Comparison of ENCODE assay signal across 3 cellular contexts in genomic region chr19:18167011-18167410, GRCh38.
TF ChIP-seq lines count a peak whose summit lies in the region.

No MANE protein-coding gene starts in this region.

TF ChIP-seq in SK-N-SH, 30 proteins besides CTCF, POLR2A, EP300 and RAD21:
- TF ChIP-seq ELF1 (IDR thresholded peaks at IDR 0.05), result no peak
- no peak for TF ChIP-seq FOXJ3 (CRISPR knock-in tag; IDR thresholded peaks at IDR 0.05)
- TF ChIP-seq GABPA (IDR thresholded peaks at IDR 0.05; ENCODE audit: low read depth), result no peak
- TF ChIP-seq YY1 (IDR thresholded peaks at IDR 0.05; ENCODE audit: low read depth), result no peak
- no peak for TF ChIP-seq EZH2phosphoT487 (IDR thresholded peaks at IDR 0.05; ENCODE audit: borderline replicate concordance, low read depth)
- no peak for TF ChIP-seq FOXM1 (IDR thresholded peaks at IDR 0.05; ENCODE audit: low read depth)
- no peak for TF ChIP-seq NRF1 (IDR thresholded peaks at IDR 0.05; ENCODE audit: low read depth, low read length)
- no peak for TF ChIP-seq CHD2 (IDR thresholded peaks at IDR 0.05; ENCODE audit: low read length, partially characterized antibody)
- no peak for TF ChIP-seq NFIC (IDR thresholded peaks at IDR 0.05; ENCODE audit: borderline replicate concordance)
- TF ChIP-seq SIN3A (IDR thresholded peaks at IDR 0.05; ENCODE audit: borderline replicate concordance, low read depth, low read length), result no peak
- no peak for TF ChIP-seq POLR2AphosphoS5 (IDR thresholded peaks at IDR 0.05; ENCODE audit: low read depth, low read length)
- no peak for TF ChIP-seq GATA2 (CRISPR knock-in tag; IDR thresholded peaks at IDR 0.05)
- no peak for TF ChIP-seq TAF1 (IDR thresholded peaks at IDR 0.05; ENCODE audit: borderline replicate concordance, low read depth, low read length)

TF ChIP-seq in SK-N-SH treated with all-trans-retinoic acid at 6 μM for 48 hours, 23 proteins besides CTCF, POLR2A, EP300 and RAD21:
- TF ChIP-seq ZNF565 (CRISPR knock-in tag; conservative IDR thresholded peaks at IDR 0.05; ENCODE audit: low read depth) (no peak), TSHZ2 (CRISPR knock-in tag; IDR thresholded peaks at IDR 0.05) (no peak), ISL1 (CRISPR knock-in tag; IDR thresholded peaks at IDR 0.05) (no peak), ARNTL (CRISPR knock-in tag; IDR thresholded peaks at IDR 0.05; ENCODE audit: borderline replicate concordance, low read depth) (no peak), BACH2 (CRISPR knock-in tag; IDR thresholded peaks at IDR 0.05; ENCODE audit: borderline replicate concordance) (no peak), SNAI2 (CRISPR knock-in tag; IDR thresholded peaks at IDR 0.05) (no peak), ZC3H10 (CRISPR knock-in tag; IDR thresholded peaks at IDR 0.05) (no peak), RARB (CRISPR knock-in tag; IDR thresholded peaks at IDR 0.05) (no peak), CSRNP3 (CRISPR knock-in tag; IDR thresholded peaks at IDR 0.05) (no peak), ZFP3 (CRISPR knock-in tag; IDR thresholded peaks at IDR 0.05) (no peak), TOX (CRISPR knock-in tag; IDR thresholded peaks at IDR 0.05; ENCODE audit: borderline replicate concordance) (no peak), ZNF70 (CRISPR knock-in tag; IDR thresholded peaks at IDR 0.05) (no peak), GLIS3 (CRISPR knock-in tag; IDR thresholded peaks at IDR 0.05) (no peak), ZNF8 (CRISPR knock-in tag; IDR thresholded peaks at IDR 0.05) (no peak)
TF ChIP-seq in SK-N-SH treated with all-trans-retinoic acid at 6 μM for 48 hours: peak in this region for 0.

TF ChIP-seq in HCT116, 20 proteins besides CTCF, POLR2A, EP300 and RAD21:
- no peak for TF ChIP-seq EZH2phosphoT487 (IDR thresholded peaks at IDR 0.05; ENCODE audit: borderline replicate concordance)
